ENCODE assay signal across 43 cellular contexts in the genomic region with DNA sequence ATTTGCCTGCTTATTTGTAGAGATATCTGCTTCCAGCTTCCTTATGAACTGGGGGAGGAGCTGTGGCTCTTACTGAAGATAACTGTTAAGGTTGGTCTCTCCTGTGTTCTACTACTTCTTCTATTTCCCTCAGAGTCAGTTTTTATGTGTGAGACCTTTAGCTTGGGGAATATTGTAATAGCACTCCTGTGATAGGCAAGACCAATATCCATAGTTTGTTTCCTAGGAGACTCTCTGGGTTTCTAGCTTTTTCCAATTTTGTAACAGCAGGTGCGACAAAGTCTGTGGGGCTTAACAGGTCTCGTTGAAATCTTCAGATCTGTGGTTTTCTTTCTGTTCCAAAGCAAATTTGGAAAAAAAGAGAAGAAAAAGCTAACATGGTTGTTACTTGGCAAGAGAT. TPM values are rescaled to one million over a fixed set of nuclear protein-coding genes. Genes with fewer than 3 reads are reported as not detected.
"Had no signal": no experiment of that assay in that cellular context is flagged by ENCODE, and none has a peak within 500 bp of the region (broad histone marks: within the 10 kb centered on the region; RNA-seq: fewer than 3 reads in every experiment).

A gene with protein sequence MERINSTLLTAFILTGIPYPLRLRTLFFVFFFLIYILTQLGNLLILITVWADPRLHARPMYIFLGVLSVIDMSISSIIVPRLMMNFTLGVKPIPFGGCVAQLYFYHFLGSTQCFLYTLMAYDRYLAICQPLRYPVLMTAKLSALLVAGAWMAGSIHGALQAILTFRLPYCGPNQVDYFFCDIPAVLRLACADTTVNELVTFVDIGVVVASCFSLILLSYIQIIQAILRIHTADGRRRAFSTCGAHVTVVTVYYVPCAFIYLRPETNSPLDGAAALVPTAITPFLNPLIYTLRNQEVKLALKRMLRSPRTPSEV (minus strand): TSS at position 101 of the 400 bp plus-strand sequence. CDS start 9,332 bp downstream, outside the sequence.

- H3K4me1 ChIP-seq: adrenal gland, ascending aorta, body of pancreas, breast epithelium had no signal

- H3K4me1 Mint-ChIP-seq: activated naive CD4-positive, alpha-beta T cell treated with anti-CD3 and anti-CD28 coated beads, Interleukin-2, amount 10 ng/mL, durations not matched to agents 7 days and 5 days; activated naive CD4-positive, alpha-beta T cell treated with anti-CD3 and anti-CD28 coated beads, Interleukin-2, amount 50 U/mL, for 24 hours; activated naive CD8-positive, alpha-beta T cell treated with anti-CD3 and anti-CD28 coated beads for 36 hours; activated naive CD8-positive, alpha-beta T cell treated with anti-CD3 and anti-CD28 coated beads, Interleukin-2, amount 10 ng/mL, durations not matched to agents 7 days and 5 days; activated naive CD8-positive, alpha-beta T cell treated with anti-CD3 and anti-CD28 coated beads, Interleukin-2, amount 50 U/mL, for 24 hours; activated T-helper 17 cell treated with anti-CD3 and anti-CD28 coated beads, Interleukin-2, amount 50 U/mL, for 72 hours; brain; central memory CD8-positive, alpha-beta T cell had no signal

- H3K9me3 Mint-ChIP-seq: activated naive CD4-positive, alpha-beta T cell treated with anti-CD3 and anti-CD28 coated beads for 36 hours; activated naive CD4-positive, alpha-beta T cell treated with anti-CD3 and anti-CD28 coated beads, Interleukin-2, amount 10 ng/mL, durations not matched to agents 7 days and 5 days; activated naive CD4-positive, alpha-beta T cell treated with anti-CD3 and anti-CD28 coated beads, Interleukin-2, amount 50 U/mL, for 24 hours; activated naive CD4-positive, alpha-beta T cell treated with anti-CD3 and anti-CD28 coated beads, Interleukin-2, amount 50 U/mL, for 72 hours; activated naive CD8-positive, alpha-beta T cell treated with anti-CD3 and anti-CD28 coated beads for 36 hours; activated naive CD8-positive, alpha-beta T cell treated with anti-CD3 and anti-CD28 coated beads, Interleukin-2, amount 10 ng/mL, durations not matched to agents 7 days and 5 days; activated naive CD8-positive, alpha-beta T cell treated with anti-CD3 and anti-CD28 coated beads, Interleukin-2, amount 50 U/mL, for 24 hours; activated T-cell treated with anti-CD3 and anti-CD28 coated beads, Interleukin-2, amount 50 U/mL, for 24 hours; activated T-cell treated with anti-CD3 and anti-CD28 coated beads, Interleukin-2, amount 50 U/mL, for 4 hours; activated T-cell treated with anti-CD3 and anti-CD28 coated beads, Interleukin-2, amount 50 U/mL, for 72 hours; activated T-helper 1 cell treated with anti-CD3 and anti-CD28 coated beads, Interleukin-12 subunit alpha, Interleukin-12 subunit beta, Interleukin-2, Interleukin-4 antibody, amounts not matched to agents 30 ng/mL and 10 ng/mL and 1 ng/mL, durations not matched to agents 14 hours and 24 hours and 36 hours; activated T-helper 17 cell treated with anti-CD3 and anti-CD28 coated beads, Interleukin-2, amount 50 U/mL, for 72 hours; activated T-helper 2 cell treated with anti-CD3 and anti-CD28 coated beads, Interferon-gamma antibody, Interleukin-2, Interleukin-4, amounts not matched to agents 10 μg/mL and 5 μg/mL and 100 μg/mL, durations not matched to agents 14 hours and 24 hours and 36 hours; brain; central memory CD8-positive, alpha-beta T cell had no signal

- H3K27ac Mint-ChIP-seq: activated naive CD4-positive, alpha-beta T cell treated with anti-CD3 and anti-CD28 coated beads for 36 hours; activated naive CD4-positive, alpha-beta T cell treated with anti-CD3 and anti-CD28 coated beads, Interleukin-2, amount 10 ng/mL, durations not matched to agents 7 days and 5 days; activated naive CD4-positive, alpha-beta T cell treated with anti-CD3 and anti-CD28 coated beads, Interleukin-2, amount 50 U/mL, for 24 hours; activated naive CD4-positive, alpha-beta T cell treated with anti-CD3 and anti-CD28 coated beads, Interleukin-2, amount 50 U/mL, for 72 hours; activated naive CD8-positive, alpha-beta T cell; activated naive CD8-positive, alpha-beta T cell treated with anti-CD3 and anti-CD28 coated beads for 36 hours; activated naive CD8-positive, alpha-beta T cell treated with anti-CD3 and anti-CD28 coated beads, Interleukin-2, amount 10 ng/mL, durations not matched to agents 7 days and 5 days; activated naive CD8-positive, alpha-beta T cell treated with anti-CD3 and anti-CD28 coated beads, Interleukin-2, amount 50 U/mL, for 24 hours; activated T-cell treated with anti-CD3 and anti-CD28 coated beads, Interleukin-2, amount 50 U/mL, for 24 hours; activated T-cell treated with anti-CD3 and anti-CD28 coated beads, Interleukin-2, amount 50 U/mL, for 72 hours; activated T-helper 1 cell treated with anti-CD3 and anti-CD28 coated beads, Interleukin-12 subunit alpha, Interleukin-12 subunit beta, Interleukin-2, Interleukin-4 antibody, amounts not matched to agents 30 ng/mL and 10 ng/mL and 1 ng/mL, durations not matched to agents 14 hours and 24 hours and 36 hours; activated T-helper 17 cell treated with anti-CD3 and anti-CD28 coated beads, Interleukin-2, amount 50 U/mL, for 72 hours; activated T-helper 2 cell treated with anti-CD3 and anti-CD28 coated beads, Interferon-gamma antibody, Interleukin-2, Interleukin-4, amounts not matched to agents 10 μg/mL and 5 μg/mL and 100 μg/mL, durations not matched to agents 14 hours and 24 hours and 36 hours; brain had no signal

- H3K4me3 Mint-ChIP-seq: activated naive CD4-positive, alpha-beta T cell treated with anti-CD3 and anti-CD28 coated beads for 36 hours; activated naive CD4-positive, alpha-beta T cell treated with anti-CD3 and anti-CD28 coated beads, Interleukin-2, amount 10 ng/mL, durations not matched to agents 7 days and 5 days; activated naive CD4-positive, alpha-beta T cell treated with anti-CD3 and anti-CD28 coated beads, Interleukin-2, amount 50 U/mL, for 24 hours; activated naive CD8-positive, alpha-beta T cell; activated naive CD8-positive, alpha-beta T cell treated with anti-CD3 and anti-CD28 coated beads for 36 hours; activated naive CD8-positive, alpha-beta T cell treated with anti-CD3 and anti-CD28 coated beads, Interleukin-2, amount 10 ng/mL, durations not matched to agents 7 days and 5 days; activated naive CD8-positive, alpha-beta T cell treated with anti-CD3 and anti-CD28 coated beads, Interleukin-2, amount 50 U/mL, for 24 hours; activated T-cell treated with anti-CD3 and anti-CD28 coated beads, Interleukin-2, amount 50 U/mL, for 24 hours; activated T-cell treated with anti-CD3 and anti-CD28 coated beads, Interleukin-2, amount 50 U/mL, for 4 hours; activated T-cell treated with anti-CD3 and anti-CD28 coated beads, Interleukin-2, amount 50 U/mL, for 72 hours; activated T-helper 1 cell treated with anti-CD3 and anti-CD28 coated beads, Interleukin-12 subunit alpha, Interleukin-12 subunit beta, Interleukin-2, Interleukin-4 antibody, amounts not matched to agents 30 ng/mL and 10 ng/mL and 1 ng/mL, durations not matched to agents 14 hours and 24 hours and 36 hours; activated T-helper 17 cell treated with anti-CD3 and anti-CD28 coated beads, Interleukin-2, amount 50 U/mL, for 72 hours; brain; central memory CD8-positive, alpha-beta T cell had no signal

- ATAC-seq: activated naive CD4-positive, alpha-beta T cell treated with anti-CD3 and anti-CD28 coated beads, Interleukin-2, amount 50 U/mL, for 72 hours; activated naive CD8-positive, alpha-beta T cell treated with anti-CD3 and anti-CD28 coated beads, Interleukin-2, amount 50 U/mL, for 24 hours; activated T-cell treated with anti-CD3 and anti-CD28 coated beads, Interleukin-2, amount 50 U/mL, for 4 hours; activated T-cell treated with anti-CD3 and anti-CD28 coated beads, Interleukin-2, amount 50 U/mL, for 72 hours; activated T-helper 17 cell treated with anti-CD3 and anti-CD28 coated beads, Interleukin-2, amount 50 U/mL, for 72 hours; body of pancreas had no signal

- H3K4me3 ChIP-seq: adrenal gland, ascending aorta, body of pancreas, breast epithelium, cardiac muscle cell had no signal

- DNase-seq: activated effector memory CD4-positive, alpha-beta T cell treated with anti-CD3 and anti-CD28 coated beads, Interleukin-2, amount 50 U/mL, for 16 hours; activated effector memory CD4-positive, alpha-beta T cell treated with Interleukin-2 at 50 U/mL for 16 hours; activated gamma-delta T cell; activated gamma-delta T cell treated with Interleukin-2 at 50 U/mL for 16 hours; activated naive CD4-positive, alpha-beta T cell; activated naive CD4-positive, alpha-beta T cell treated with anti-CD3 and anti-CD28 coated beads for 36 hours; activated naive CD4-positive, alpha-beta T cell treated with anti-CD3 and anti-CD28 coated beads, Interleukin-2, amount 10 ng/mL, durations not matched to agents 7 days and 5 days; activated naive CD4-positive, alpha-beta T cell treated with anti-CD3 and anti-CD28 coated beads, Interleukin-2, amount 50 U/mL, for 16 hours; activated naive CD4-positive, alpha-beta T cell treated with Interleukin-2 at 50 U/mL for 16 hours; activated naive CD8-positive, alpha-beta T cell treated with anti-CD3 and anti-CD28 coated beads for 36 hours; activated naive CD8-positive, alpha-beta T cell treated with anti-CD3 and anti-CD28 coated beads, Interleukin-2, amount 10 ng/mL, durations not matched to agents 7 days and 5 days; activated naive CD8-positive, alpha-beta T cell treated with anti-CD3 and anti-CD28 coated beads, Interleukin-2, amount 50 U/mL, for 24 hours; activated T-cell treated with anti-CD3 and anti-CD28 coated beads, Interleukin-2, amount 50 U/mL, for 1 hour; activated T-cell treated with anti-CD3 and anti-CD28 coated beads, Interleukin-2, amount 50 U/mL, for 24 hours; activated T-cell treated with anti-CD3 and anti-CD28 coated beads, Interleukin-2, amount 50 U/mL, for 4 hours; activated T-cell treated with anti-CD3 and anti-CD28 coated beads, Interleukin-2, amount 50 U/mL, for 48 hours; activated T-cell treated with anti-CD3 and anti-CD28 coated beads, Interleukin-2, amount 50 U/mL, for 72 hours; adrenal gland; amniotic stem cell; amygdala; anterior cingulate cortex; aorta; body of pancreas; brain microvascular endothelial cell; caudate nucleus; central memory CD4-positive, alpha-beta T cell; cerebellar nuclear complex had no signal

- H3K27me3 ChIP-seq: adrenal gland, ascending aorta, body of pancreas, brain microvascular endothelial cell, breast epithelium had no signal

- H3K9me3 ChIP-seq: adrenal gland, ascending aorta, body of pancreas, breast epithelium had no signal

- H3K36me3 ChIP-seq: adrenal gland, ascending aorta, brain microvascular endothelial cell, breast epithelium, cardiac muscle cell had no signal

- H3K27ac ChIP-seq: adrenal gland, ascending aorta, body of pancreas, brain microvascular endothelial cell, breast epithelium, cardiac muscle cell had no signal

- H3K36me3 Mint-ChIP-seq: activated naive CD4-positive, alpha-beta T cell treated with anti-CD3 and anti-CD28 coated beads, Interleukin-2, amount 10 ng/mL, durations not matched to agents 7 days and 5 days; activated naive CD4-positive, alpha-beta T cell treated with anti-CD3 and anti-CD28 coated beads, Interleukin-2, amount 50 U/mL, for 24 hours; activated naive CD4-positive, alpha-beta T cell treated with anti-CD3 and anti-CD28 coated beads, Interleukin-2, amount 50 U/mL, for 72 hours; activated naive CD8-positive, alpha-beta T cell; activated naive CD8-positive, alpha-beta T cell treated with anti-CD3 and anti-CD28 coated beads for 36 hours; activated naive CD8-positive, alpha-beta T cell treated with anti-CD3 and anti-CD28 coated beads, Interleukin-2, amount 10 ng/mL, durations not matched to agents 7 days and 5 days; brain had no signal

RNA-seq across cellular contexts. Expression of the gene that starts here (rescaled TPM):
- total RNA-seq: activated naive CD4-positive, alpha-beta T cell treated with anti-CD3 and anti-CD28 coated beads for 36 hours; activated naive CD4-positive, alpha-beta T cell treated with anti-CD3 and anti-CD28 coated beads, Interleukin-2, amount 50 U/mL, for 72 hours; activated naive CD8-positive, alpha-beta T cell treated with anti-CD3 and anti-CD28 coated beads for 36 hours; activated naive CD8-positive, alpha-beta T cell treated with anti-CD3 and anti-CD28 coated beads, Interleukin-2, amount 10 ng/mL, durations not matched to agents 7 days and 5 days; activated T-cell treated with anti-CD3 and anti-CD28 coated beads, Interleukin-2, amount 50 U/mL, for 4 hours; activated T-cell treated with anti-CD3 and anti-CD28 coated beads, Interleukin-2, amount 50 U/mL, for 72 hours; activated T-helper 1 cell treated with anti-CD3 and anti-CD28 coated beads, Interleukin-12 subunit alpha, Interleukin-12 subunit beta, Interleukin-2, Interleukin-4 antibody, amounts not matched to agents 30 ng/mL and 10 ng/mL and 1 ng/mL, durations not matched to agents 14 hours and 24 hours and 36 hours; activated T-helper 17 cell treated with anti-CD3 and anti-CD28 coated beads, Interleukin-2, amount 50 U/mL, for 72 hours; activated T-helper 2 cell treated with anti-CD3 and anti-CD28 coated beads, Interferon-gamma antibody, Interleukin-2, Interleukin-4, amounts not matched to agents 10 μg/mL and 5 μg/mL and 100 μg/mL, durations not matched to agents 14 hours and 24 hours and 36 hours; adrenal gland; aorta; ascending aorta; astrocyte; body of pancreas; breast epithelium; bronchial epithelial cell; cardiac muscle cell; cardiac septum; cerebellum; chondrocyte had no signal
- polyA plus RNA-seq: adrenal gland, cardiac muscle cell had no signal
